Comparison of ENCODE assay signal across 14 cellular contexts in the genomic region with DNA sequence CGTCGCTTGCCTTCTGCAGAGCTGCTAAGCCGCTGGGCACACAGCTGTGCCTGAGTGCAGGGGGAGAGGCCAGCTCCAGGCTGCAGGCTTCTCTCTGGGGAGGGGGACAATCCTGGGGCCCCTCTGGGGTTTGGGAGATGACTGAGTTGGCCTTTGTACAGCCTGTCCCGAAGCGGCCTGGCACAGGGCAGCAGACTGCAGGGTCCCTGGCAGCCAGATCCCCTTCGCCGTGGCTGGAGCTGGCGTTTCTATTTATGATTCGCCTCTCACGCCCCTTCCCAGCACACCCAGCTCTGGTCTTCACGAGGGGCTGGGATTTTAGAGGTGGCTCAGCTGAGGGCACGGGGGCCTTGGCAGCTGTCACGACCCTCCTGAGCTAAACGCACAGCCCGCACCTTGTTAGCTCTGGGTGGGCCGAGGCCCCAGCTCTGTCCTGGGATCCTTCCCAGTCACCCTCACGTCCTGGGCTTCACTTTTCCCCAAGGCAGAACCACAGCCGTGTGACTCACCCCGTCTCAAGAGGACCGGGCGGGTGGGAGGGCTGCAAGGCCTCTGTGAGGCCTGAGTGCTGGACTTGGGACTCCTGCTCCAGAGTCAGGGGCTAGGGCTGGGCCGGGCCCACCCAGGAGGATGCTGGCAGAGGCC. TPM values are rescaled to one million over a fixed set of nuclear protein-coding genes. Genes with fewer than 3 reads are reported as not detected.
DNase-seq lines count a peak whose midpoint lies in the region; ATAC-seq and TF ChIP-seq lines count a peak whose summit lies in the region.
"Had no signal": no experiment of that assay in that cellular context is flagged by ENCODE, and none has a peak within 500 bp of the region (broad histone marks: within the 10 kb centered on the region; RNA-seq: fewer than 3 reads in every experiment).

No MANE protein-coding gene starts in this region.

- peak; percentile 3 to 54 for ATAC-seq in right cardiac atrium
- ATAC-seq in thoracic aorta (ENCODE audit: insufficient number of reproducible peaks, low FRiP score, low read depth), result peak; percentile 66
- ATAC-seq in HG03045 (IDR thresholded peaks at IDR 0.05; ENCODE audit: unreplicated experiment), result no peak

- H3K27ac ChIP-seq in brain microvascular endothelial cell (peak overlapping the region; percentile 54), right cardiac atrium (ENCODE audit: low read length) (peak overlapping the region; percentile 20), thoracic aorta (peak overlapping the region; percentile 92 to 95)

- in situ Hi-C loops in brain microvascular endothelial cell (cut with HindIII; ENCODE audit: low pct_ligation_motif_present, low sequenced_read_pairs), result no loop called here
- in situ Hi-C loops in ACHN (cut with HindIII; ENCODE audit: low pct_ligation_motif_present, low pct_unique_long_range_greater_than_20kb, low sequenced_read_pairs), result no loop called here

- TF ChIP-seq CTCF in brain microvascular endothelial cell (IDR thresholded peaks at IDR 0.05; ENCODE audit: low read depth, low read length, missing control alignments) (no peak), thoracic aorta (IDR thresholded peaks at IDR 0.05) (no peak)

- H3K36me3 ChIP-seq in brain microvascular endothelial cell (replicated peaks) (peaks cover 2% of the 10 kb centered on the region), thoracic aorta (peaks cover 3% of the 10 kb centered on the region)

- H3K4me3 ChIP-seq in brain microvascular endothelial cell (ENCODE audit: low read depth, low read length) (no peak overlapping the region), right cardiac atrium (ENCODE audit: low read length) (no peak overlapping the region), thoracic aorta (peak overlapping the region; percentile 55)
- H3K4me3 ChIP-seq: dorsolateral prefrontal cortex had no signal

- WGBS in right cardiac atrium, result 57% methylated on average over 22 of the region's 22 CpGs

- intact Hi-C loops in right cardiac atrium (cut with DNase I), result no loop called here

- no peaks in the 10 kb centered on the region for H3K9me3 ChIP-seq in right cardiac atrium (ENCODE audit: control insufficient read depth, low read length)
- H3K9me3 ChIP-seq in thoracic aorta, result no peaks in the 10 kb centered on the region

- DNase-seq in HT1080 (ENCODE audit: low read depth), result peak; percentile 54
- DNase-seq in brain microvascular endothelial cell, result peak; percentile 54
- no peak for DNase-seq in right cardiac atrium
- peak; percentile 36 for DNase-seq in thoracic aorta (ENCODE audit: low spot score)
- DNase-seq in activated T-cell treated with anti-CD3 and anti-CD28 coated beads, Interleukin-2, amount 50 U/mL, for 48 hours, result no peak
- DNase-seq in ACHN, result no peak
- DNase-seq in activated gamma-delta T cell (lab: John Stamatoyannopoulos, UW), result no peak
- DNase-seq: activated CD4-positive, alpha-beta T cell treated with anti-CD3 and anti-CD28 coated beads, Interleukin-2, amount 50 U/mL, for 1 hour; activated naive CD4-positive, alpha-beta T cell treated with Interleukin-2 at 50 U/mL for 16 hours; Calu3; dorsolateral prefrontal cortex; MM.1S; NCI-H446 treated with DMSO at 0.1 percent for 48 hours had no signal

- H3K4me1 ChIP-seq in right cardiac atrium (ENCODE audit: control insufficient read depth, insufficient read depth, low read length), result peaks cover 5% of the 10 kb centered on the region
- peaks cover 34 to 69% of the 10 kb centered on the region in 2 donors for H3K4me1 ChIP-seq in thoracic aorta (ENCODE audit: control insufficient read depth in 1 of 2, low read depth in 2 of 2)

- H3K27me3 ChIP-seq in brain microvascular endothelial cell (replicated peaks) (no peaks in the 10 kb centered on the region), right cardiac atrium (ENCODE audit: control insufficient read depth, insufficient read depth) (no peaks in the 10 kb centered on the region), thoracic aorta (replicated peaks; ENCODE audit: insufficient read depth) (no peaks in the 10 kb centered on the region)
- H3K27me3 ChIP-seq: dorsolateral prefrontal cortex had no signal

RNA-seq across cellular contexts. Expression of a gene that starts 18.4 kb away (rescaled TPM):
- total RNA-seq in HT1080 (2014; rRNA removed; shearing (Covaris generic)), result 9.6 and 14.1 TPM in 2 replicates
- polyA plus RNA-seq in HT1080 (2015; cell fraction: cytosol; rRNA removed), result 7.7 and 8.4 TPM in 2 replicates
- 23.9 and 28.5 TPM in 2 replicates for polyA plus RNA-seq in HT1080 (2015; cell fraction: nucleus; rRNA removed)
- total RNA-seq in right cardiac atrium (10 to 100 TPM; 14.1 to 19.1 (median 15.4) TPM), thoracic aorta (100 to 1,000 TPM in 1 of 2 donors, 10 to 100 TPM in 1; 99.9 to 121 TPM)
- polyA plus RNA-seq in right cardiac atrium, result 10.3 TPM

Comparison
In these comparisons a context has a peak if more than half of its experiments do, and no peak if none do; other contexts are left out.
1. DNase-seq: peak in HT1080 (single experiment), brain microvascular endothelial cell (single experiment) and thoracic aorta (single experiment); none in right cardiac atrium (0 of 3), activated T-cell treated with anti-CD3 and anti-CD28 coated beads, Interleukin-2, amount 50 U/mL, for 48 hours (0 of 2), ACHN (single experiment) and activated gamma-delta T cell (single experiment).
2. H3K27ac ChIP-seq: peak in every context shown above with its lines; median percentile 94 in thoracic aorta; 54 in brain microvascular endothelial cell; 20 in right cardiac atrium.